ENCODE assay signal across 9 cellular contexts in genomic region chr3:159763466-159764210, GRCh38.
DNase-seq lines count a peak whose midpoint lies in the region; ATAC-seq, FAIRE-seq and TF ChIP-seq lines count a peak whose summit lies in the region.
"Had no signal": no experiment of that assay in that cellular context is flagged by ENCODE, and none has a peak within 500 bp of the region (broad histone marks: within the 10 kb centered on the region; RNA-seq: fewer than 3 reads in every experiment).

No MANE protein-coding gene starts in this region.

- peaks cover 5% of the 10 kb centered on the region for H4K20me1 ChIP-seq in keratinocyte (ENCODE audit: control insufficient read depth, extremely low read depth, insufficient read depth, low read length)

- H3K27me3 Mint-ChIP-seq in IgD-negative memory B cell: peaks cover 53% of the 10 kb centered on the region

- H3K4me1 ChIP-seq in keratinocyte (ENCODE audit: control insufficient read depth, extremely low read depth, insufficient read depth, low read length): peaks cover 35% of the 10 kb centered on the region

- H3K4me3 Mint-ChIP-seq in IgD-negative memory B cell: peak overlapping the region; percentile 78 to 94 (median 87)

- H3K36me3 Mint-ChIP-seq in IgD-negative memory B cell: no peaks in the 10 kb centered on the region

- dilution Hi-C loops in keratinocyte (cut with MboI; ENCODE audit: extremely low pct_ligation_motif_present, low sequenced_read_pairs): no loop called here

- H3K9me3 ChIP-seq in keratinocyte (ENCODE audit: control insufficient read depth, low read depth, low read length): no peaks in the 10 kb centered on the region

- peaks cover 28% of the 10 kb centered on the region for H3K79me2 ChIP-seq in keratinocyte (ENCODE audit: control insufficient read depth, insufficient read depth, low read length)

- no peak overlapping the region for H3K27ac Mint-ChIP-seq in IgD-negative memory B cell

- H3K9me1 ChIP-seq in keratinocyte (ENCODE audit: control insufficient read depth, extremely low read depth, insufficient read depth, low read length): no peaks in the 10 kb centered on the region

- H3K4me3 ChIP-seq in keratinocyte (ENCODE audit: control insufficient read depth in 2 of 3, extremely low read depth in 1 of 3, insufficient read depth in 2 of 3, low read depth in 1 of 3, low read length in 3 of 3): peak overlapping the region; percentile 57 to 87 (median 73)

- ATAC-seq in GM21786 (IDR thresholded peaks at IDR 0.05; ENCODE audit: unreplicated experiment): peak; percentile 56

- peak overlapping the region; percentile 93 for H3K4me2 ChIP-seq in keratinocyte (ENCODE audit: control insufficient read depth, extremely low read depth, insufficient read depth, low read depth, low read length)

- H3K27ac ChIP-seq in keratinocyte (ENCODE audit: control insufficient read depth, insufficient read depth, low read length): peak overlapping the region; percentile 99

- peak overlapping the region; percentile 54 for H2AFZ ChIP-seq in keratinocyte (ENCODE audit: control insufficient read depth, low read length)

- DNase-seq in SIG-M5 treated with dmso at 0.1 percent for 504 hours (lab: John Stamatoyannopoulos, UW; ENCODE audit: unreplicated experiment) (peak; percentile 34), SIG-M5 (lab: John Stamatoyannopoulos, UW) (no peak), RKO (ENCODE audit: low spot score) (peak; percentile 91), cerebellar cortex (ENCODE audit: low spot score) (peak; percentile 75), keratinocyte (ENCODE audit: low read depth, low spot score) (no peak)
- DNase-seq in stimulated activated CD4-positive, alpha-beta T cell treated with anti-CD3 and anti-CD28 coated beads, Interleukin-4, amount 100 ng/mL, for 48 hours (ENCODE audit: low read depth in 2 of 2): peak; percentile 24 to 34

- peaks cover 5 to 14% (median 10%) of the 10 kb centered on the region in 3 donors for H3K4me1 Mint-ChIP-seq in IgD-negative memory B cell

- peaks cover under 1 to 4% of the 10 kb centered on the region in 2 experiments for H3K36me3 ChIP-seq in keratinocyte (ENCODE audit: control insufficient read depth in 2 of 2, extremely low read depth in 1 of 2, insufficient read depth in 2 of 2, low read length in 2 of 2)

- H3K9ac ChIP-seq in keratinocyte (ENCODE audit: control insufficient read depth, extremely low read depth, insufficient read depth, low read length): peak overlapping the region; percentile 86

- H3K9me3 Mint-ChIP-seq in IgD-negative memory B cell: peaks cover 0 to 3% (median 0%) of the 10 kb centered on the region in 3 donors

- FAIRE-seq in keratinocyte (lab: Jason Lieb, UNC): no peak
- FAIRE-seq: A204.1 had no signal

- no peaks in the 10 kb centered on the region for H3K27me3 ChIP-seq in keratinocyte (ENCODE audit: control insufficient read depth, extremely low read depth, insufficient read depth, low read length)

- TF ChIP-seq CTCF in keratinocyte (optimal IDR thresholded peaks at IDR 0.05 in 1 of 3, IDR thresholded peaks at IDR 0.05 in 1 of 3, conservative IDR thresholded peaks at IDR 0.05 in 1 of 3; ENCODE audit: extremely low read depth in 1 of 3, insufficient read depth in 2 of 3, low read length in 3 of 3): peak in 1 of 3 experiments; percentile 24

Comparison
In these comparisons a context has a peak if more than half of its experiments do, and no peak if none do; other contexts are left out.
1. DNase-seq: peak in SIG-M5 treated with dmso at 0.1 percent for 504 hours (single experiment), RKO (single experiment), cerebellar cortex (single experiment) and stimulated activated CD4-positive, alpha-beta T cell treated with anti-CD3 and anti-CD28 coated beads, Interleukin-4, amount 100 ng/mL, for 48 hours (2 of 2); none in SIG-M5 (single experiment) and keratinocyte (single experiment).